ENCODE assay signal across 25 cellular contexts in the genomic region with DNA sequence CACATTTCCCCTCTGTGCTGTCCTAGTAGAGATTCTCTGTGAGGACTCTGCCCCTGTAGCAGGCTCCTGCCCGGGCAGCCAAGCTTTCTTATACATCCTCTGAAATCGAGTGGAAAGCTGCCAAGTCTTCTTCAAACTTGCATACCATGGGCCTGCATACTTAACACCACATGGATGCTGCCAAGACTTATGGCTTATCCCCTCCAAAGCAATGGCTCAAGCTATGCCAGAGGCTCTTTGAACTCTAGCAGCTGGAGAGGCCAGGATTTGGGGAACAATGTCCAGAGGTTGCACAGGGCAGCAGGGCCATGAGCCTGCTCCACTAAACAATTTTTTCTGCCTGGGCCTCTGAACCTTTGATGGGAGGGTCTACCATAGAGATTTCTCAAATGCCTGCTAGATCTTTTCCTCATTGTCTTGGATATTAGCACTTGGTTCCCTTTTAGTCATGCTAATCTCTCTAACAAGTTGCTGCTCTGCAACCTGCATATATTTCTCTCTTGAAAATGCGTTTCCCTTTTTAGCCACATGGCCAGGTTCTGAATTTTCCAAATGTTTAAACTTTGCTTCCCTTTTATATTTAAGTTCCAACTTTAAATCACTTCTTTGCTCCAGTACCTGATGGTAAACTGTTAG. TPM values are rescaled to one million over a fixed set of nuclear protein-coding genes. Genes with fewer than 3 reads are reported as not detected.
DNase-seq lines count a peak whose midpoint lies in the region; ATAC-seq and TF ChIP-seq lines count a peak whose summit lies in the region.
"Had no signal": no experiment of that assay in that cellular context is flagged by ENCODE, and none has a peak within 500 bp of the region (broad histone marks: within the 10 kb centered on the region; RNA-seq: fewer than 3 reads in every experiment).

No MANE protein-coding gene starts in this region.

- H3K27ac Mint-ChIP-seq in activated T-cell treated with anti-CD3 and anti-CD28 coated beads, Interleukin-2, amount 50 U/mL, for 72 hours, result no peak overlapping the region
- H3K27ac Mint-ChIP-seq: CD14-positive monocyte, type B pancreatic cell had no signal

- BruUV-seq in A673 (replicated peaks; lab: Mats Ljungman, UMichigan), result no TSS peak

- DNase-seq in A673 (ENCODE audit: low spot score) (peak; percentile 46), HS-27A (ENCODE audit: low read depth) (peak; percentile 41), astrocyte of the cerebellum (ENCODE audit: low read depth) (peak; percentile 61), iPS DF 4.7 (ENCODE audit: extremely low read depth, low spot score) (peak; percentile 41), cardiac septum (ENCODE audit: low spot score) (no peak), DMS153 (lab: John Stamatoyannopoulos, UW) (no peak)
- DNase-seq in activated T-cell treated with anti-CD3 and anti-CD28 coated beads, Interleukin-2, amount 50 U/mL, for 72 hours, result no peak
- DNase-seq: activated CD4-positive, alpha-beta T cell treated with anti-CD3 and anti-CD28 coated beads for 1 hour; activated effector memory CD4-positive, alpha-beta T cell treated with anti-CD3 and anti-CD28 coated beads, Interleukin-2, amount 50 U/mL, for 16 hours; anterior cingulate cortex; cortex of kidney; DMS79; NCI-H1092; NCI-H2081 treated with DMSO at 0.1 percent for 48 hours; NCI-H748 treated with DMSO at 0.1 percent for 48 hours; stimulated activated CD4-positive, alpha-beta T cell treated with anti-CD3 and anti-CD28 coated beads, Interleukin-12 subunit alpha, Interleukin-12 subunit beta, amount 100 ng/mL, for 4 hours; stimulated activated naive CD8-positive, alpha-beta T cell treated with anti-CD3 and anti-CD28 coated beads, Interleukin-15, Interleukin-2, amounts not matched to agents 100 U/mL and 50 U/mL, for 24 hours; T1000 had no signal

- ATAC-seq in HG02870 (IDR thresholded peaks at IDR 0.05; ENCODE audit: unreplicated experiment), result no peak
- no peak for ATAC-seq in activated T-cell treated with anti-CD3 and anti-CD28 coated beads, Interleukin-2, amount 50 U/mL, for 72 hours (replicated peaks in 1 of 2)
- ATAC-seq: K562; stimulated activated naive CD8-positive, alpha-beta T cell treated with anti-CD3 and anti-CD28 coated beads, Interleukin-15, Interleukin-2, amounts not matched to agents 100 U/mL and 50 U/mL, for 24 hours had no signal

- H3K36me3 ChIP-seq in A673 (ENCODE audit: insufficient read depth, low read length, poor library complexity, severe bottlenecking), result no peaks in the 10 kb centered on the region

- CTCF ChIA-PET in A673 (lab: Charles Lee), result no interaction called here

- no peak overlapping the region for H3K4me3 Mint-ChIP-seq in activated T-cell treated with anti-CD3 and anti-CD28 coated beads, Interleukin-2, amount 50 U/mL, for 72 hours
- H3K4me3 Mint-ChIP-seq: CD14-positive monocyte, neural crest cell, type B pancreatic cell had no signal

- no peaks in the 10 kb centered on the region for H3K36me3 Mint-ChIP-seq in activated T-cell treated with anti-CD3 and anti-CD28 coated beads, Interleukin-2, amount 50 U/mL, for 72 hours (ENCODE audit: insufficient read depth in 2 of 2)
- H3K36me3 Mint-ChIP-seq: CD14-positive monocyte, type B pancreatic cell had no signal

- peaks cover 30% of the 10 kb centered on the region for H3K27me3 Mint-ChIP-seq in activated T-cell treated with anti-CD3 and anti-CD28 coated beads, Interleukin-2, amount 50 U/mL, for 72 hours (ENCODE audit: low read depth)
- H3K27me3 Mint-ChIP-seq: type B pancreatic cell had no signal

- H3K9me3 ChIP-seq in A673 (ENCODE audit: low read depth, low read length, poor library complexity, severe bottlenecking), result no peaks in the 10 kb centered on the region

- H3K4me1 ChIP-seq in A673 (ENCODE audit: insufficient read depth, low read length, poor library complexity, severe bottlenecking), result no peaks in the 10 kb centered on the region

- H3K4me1 Mint-ChIP-seq in activated T-cell treated with anti-CD3 and anti-CD28 coated beads, Interleukin-2, amount 50 U/mL, for 72 hours (ENCODE audit: low read depth), result no peaks in the 10 kb centered on the region
- H3K4me1 Mint-ChIP-seq: CD14-positive monocyte had no signal

- no peaks in the 10 kb centered on the region for H3K9me3 Mint-ChIP-seq in activated T-cell treated with anti-CD3 and anti-CD28 coated beads, Interleukin-2, amount 50 U/mL, for 72 hours
- H3K9me3 Mint-ChIP-seq: neural crest cell had no signal

- TF ChIP-seq CTCF in A673 (conservative IDR thresholded peaks at IDR 0.05; ENCODE audit: low read depth, low read length) (no peak), astrocyte of the cerebellum (IDR thresholded peaks at IDR 0.05; ENCODE audit: low read depth, low read length, missing control alignments) (no peak)

- intact Hi-C loops in A673 (cut with micrococcal nuclease; ENCODE audit: unreplicated experiment), result no loop called here
- intact Hi-C loops in cardiac septum (cut with DNase I), result no loop called here

- POLR2A ChIA-PET in A673 (lab: Charles Lee; ENCODE audit: low non-redundant PET), result no interaction called here

- H3K27me3 ChIP-seq in A673 (replicated peaks; ENCODE audit: insufficient read depth, low read depth, low read length, poor library complexity), result no peaks in the 10 kb centered on the region

- H3K4me3 ChIP-seq in A673 (ENCODE audit: low read depth, low read length, poor library complexity, severe bottlenecking), result no peak overlapping the region
- H3K4me3 ChIP-seq in astrocyte of the cerebellum (ENCODE audit: low read depth, low read length), result no peak overlapping the region
- H3K4me3 ChIP-seq: K562, SK-N-MC had no signal

- no peak overlapping the region for H3K27ac ChIP-seq in A673 (ENCODE audit: low read depth, low read length, poor library complexity, severe bottlenecking)
- H3K27ac ChIP-seq: epithelial cell of prostate, SK-N-MC had no signal

- in situ Hi-C loops in astrocyte of the cerebellum (cut with HindIII; ENCODE audit: low sequenced_read_pairs), result no loop called here

RNA-seq across cellular contexts. Expression of a gene that starts 6.1 kb away (rescaled TPM):
- total RNA-seq in A673 (2021) (1.3 and 2.4 TPM in 2 replicates), cardiac septum (14.2 TPM)
- total RNA-seq in activated T-cell treated with anti-CD3 and anti-CD28 coated beads, Interleukin-2, amount 50 U/mL, for 72 hours, result not detected

Comparison
In these comparisons a context has a peak if more than half of its experiments do, and no peak if none do; other contexts are left out.
1. DNase-seq: peak in A673 (single experiment), HS-27A (single experiment), astrocyte of the cerebellum (single experiment) and iPS DF 4.7 (single experiment); none in cardiac septum (single experiment), activated T-cell treated with anti-CD3 and anti-CD28 coated beads, Interleukin-2, amount 50 U/mL, for 72 hours (0 of 2) and DMS153 (single experiment).